8 cellular contexts compared by ENCODE assay signal in genomic region chr11:60924110-60924905, GRCh38. TPM values are rescaled to one million over a fixed set of nuclear protein-coding genes. Genes with fewer than 3 reads are reported as not detected.
DNase-seq lines count a peak whose midpoint lies in the region; ATAC-seq and TF ChIP-seq lines count a peak whose summit lies in the region.

Gene TMEM132A, plus strand, starts transcription at chr11:60924460. Its CDS starts 174 bp downstream, at chr11:60924634.

- POLR2A ChIA-PET in activated CD8-positive, alpha-beta T cell treated with anti-CD3 and anti-CD28 coated beads for 36 hours (lab: Charles Lee), result interaction anchor here (0.8 to 1.7 kb wide), 5 partner anchors 8 to 19 kb away, joined by 3 to 9 read pairs (median 5); partner anchors contain the start of gene PRPF19

- DNase-seq in NCI-H1930 (lab: John Stamatoyannopoulos, UW) (peak; percentile 28 to 62), fibroblast of pulmonary artery (ENCODE audit: low read depth) (peak; percentile 72), naive B cell (no peak), SIG-M5 (lab: John Stamatoyannopoulos, UW) (no peak)
- no peak for DNase-seq in activated CD8-positive, alpha-beta T cell treated with anti-CD3 and anti-CD28 coated beads for 36 hours

- H4K20me1 ChIP-seq in BLaER1, result peaks cover 84% of the 10 kb centered on the region

- ATAC-seq in GM19023 (IDR thresholded peaks at IDR 0.05; ENCODE audit: unreplicated experiment), result peak; percentile 62
- peak; percentile 34 for ATAC-seq in activated CD8-positive, alpha-beta T cell treated with anti-CD3 and anti-CD28 coated beads for 36 hours
- peak; percentile 45 to 55 for ATAC-seq in naive B cell (ENCODE audit: low read depth in 2 of 2)
- ATAC-seq in GM19324 (IDR thresholded peaks at IDR 0.05; ENCODE audit: low FRiP score, unreplicated experiment), result no peak

- peaks cover 27% of the 10 kb centered on the region for H3K4me1 Mint-ChIP-seq in activated CD8-positive, alpha-beta T cell treated with anti-CD3 and anti-CD28 coated beads for 36 hours (ENCODE audit: low read depth)
- peaks cover 27 to 37% (median 34%) of the 10 kb centered on the region in 3 donors for H3K4me1 Mint-ChIP-seq in naive B cell

- peak within 1 kb of the TSS; percentile 94 for H3K4me2 ChIP-seq in BLaER1

- peaks cover 36% of the 10 kb centered on the region for H3K36me3 Mint-ChIP-seq in activated CD8-positive, alpha-beta T cell treated with anti-CD3 and anti-CD28 coated beads for 36 hours (ENCODE audit: low read depth)
- peaks cover 31% of the 10 kb centered on the region in 2 donors for H3K36me3 Mint-ChIP-seq in naive B cell

- H3K36me3 ChIP-seq in BLaER1, result peaks cover 59% of the 10 kb centered on the region

- TF ChIP-seq CTCF in activated CD8-positive, alpha-beta T cell treated with anti-CD3 and anti-CD28 coated beads for 36 hours (IDR thresholded peaks at IDR 0.05), result no peak
- TF ChIP-seq CTCF in fibroblast of pulmonary artery (IDR thresholded peaks at IDR 0.05; ENCODE audit: low read length, missing control alignments), result no peak

- CTCF ChIA-PET in activated CD8-positive, alpha-beta T cell treated with anti-CD3 and anti-CD28 coated beads for 36 hours (lab: Charles Lee), result interaction anchor here (1.1 to 1.4 kb wide), 2 partner anchors 9 to 91 kb away, joined by 3 to 7 read pairs; no protein-coding TSS in a partner anchor

- intact Hi-C loops in activated CD8-positive, alpha-beta T cell treated with anti-CD3 and anti-CD28 coated beads for 36 hours (cut with micrococcal nuclease), result no loop called here

- H3K9me3 Mint-ChIP-seq in activated CD8-positive, alpha-beta T cell treated with anti-CD3 and anti-CD28 coated beads for 36 hours, result no peaks in the 10 kb centered on the region
- peaks cover 0 to 2% (median 0%) of the 10 kb centered on the region in 7 donors for H3K9me3 Mint-ChIP-seq in naive B cell

- H3K4me1 ChIP-seq in BLaER1, result peaks cover 58% of the 10 kb centered on the region

- H3K27me3 Mint-ChIP-seq in activated CD8-positive, alpha-beta T cell treated with anti-CD3 and anti-CD28 coated beads for 36 hours, result peaks cover 9% of the 10 kb centered on the region
- H3K27me3 Mint-ChIP-seq in naive B cell, result peaks cover 7 to 29% (median 17%) of the 10 kb centered on the region in 3 donors

- H3K4me3 Mint-ChIP-seq in activated CD8-positive, alpha-beta T cell treated with anti-CD3 and anti-CD28 coated beads for 36 hours, result peak within 1 kb of the TSS; percentile 54
- H3K4me3 Mint-ChIP-seq in naive B cell, result peak within 1 kb of the TSS; percentile 67 to 86 (median 76)

- H3K4me3 ChIP-seq in BLaER1 (peak within 1 kb of the TSS; percentile 82), fibroblast of pulmonary artery (replicated peaks; ENCODE audit: low read depth, low read length) (peak within 1 kb of the TSS; percentile 78)

- H3K27me3 ChIP-seq in BLaER1, result peaks cover 44% of the 10 kb centered on the region

- H3K27ac Mint-ChIP-seq in activated CD8-positive, alpha-beta T cell treated with anti-CD3 and anti-CD28 coated beads for 36 hours, result no peak within 1 kb of the TSS
- peak within 1 kb of the TSS in 4 of 6 donors; percentile 29 to 83 (median 72) for H3K27ac Mint-ChIP-seq in naive B cell

- peak within 1 kb of the TSS; percentile 69 for H3K27ac ChIP-seq in BLaER1

- no peaks in the 10 kb centered on the region for H3K9me3 ChIP-seq in BLaER1

- peak within 1 kb of the TSS; percentile 79 for H3K9ac ChIP-seq in BLaER1

RNA-seq across cellular contexts. Expression of gene TMEM132A, which starts in this region (rescaled TPM):
- 1 to 10 TPM; 1.1 to 1.3 TPM for total RNA-seq in activated CD8-positive, alpha-beta T cell treated with anti-CD3 and anti-CD28 coated beads for 36 hours
- polyA plus RNA-seq in naive B cell (ENCODE audit: low read depth in 6 of 6), result 1 to 10 TPM in 1 of 6 donors, under 1 TPM in 3, not detected in 2; 0.23 to 1.2 (median 0.40) TPM

Comparison
In these comparisons a context has a peak if more than half of its experiments do, and no peak if none do; other contexts are left out.
1. DNase-seq: peak in NCI-H1930 (2 of 2) and fibroblast of pulmonary artery (single experiment); none in activated CD8-positive, alpha-beta T cell treated with anti-CD3 and anti-CD28 coated beads for 36 hours (single experiment), naive B cell (single experiment) and SIG-M5 (single experiment).